ENCODE assay signal across 21 cellular contexts in genomic region chr6:167494698-167495435, GRCh38.
"Had no signal": no experiment of that assay in that cellular context is flagged by ENCODE, and none has a peak within 500 bp of the region (broad histone marks: within the 10 kb centered on the region; RNA-seq: fewer than 3 reads in every experiment).

No MANE protein-coding gene starts in this region.

- H3K9me3 ChIP-seq: body of pancreas, colonic mucosa, left lung, pancreas, uterus had no signal

- H3K36me3 Mint-ChIP-seq: activated CD8-positive, alpha-beta memory T cell treated with anti-CD3 and anti-CD28 coated beads, Interleukin-2, amount 10 ng/mL, durations not matched to agents 7 days and 5 days; stimulated activated naive B cell treated with anti-CD40 and anti-IgM and Interleukin-4, amounts not matched to agents 10 μg/mL and 1 μg/mL and 100 μg/mL, for 72 hours; T-cell had no signal

- H3K4me1 Mint-ChIP-seq: activated B cell treated with CpG ODN at 0.5 μM for 24 hours; activated CD4-positive, alpha-beta memory T cell treated with anti-CD3 and anti-CD28 coated beads, Interleukin-2, amount 10 ng/mL, durations not matched to agents 7 days and 5 days; activated CD8-positive, alpha-beta memory T cell treated with anti-CD3 and anti-CD28 coated beads, Interleukin-2, amount 10 ng/mL, durations not matched to agents 7 days and 5 days; activated T-helper 17 cell treated with anti-CD3 and anti-CD28 coated beads, Interleukin-2, amount 50 U/mL, for 72 hours; central memory CD8-positive, alpha-beta T cell; stimulated activated naive B cell treated with anti-CD40 and anti-IgM and Interleukin-4, amounts not matched to agents 10 μg/mL and 1 μg/mL and 100 μg/mL, for 72 hours; T-cell had no signal

- H3K4me3 Mint-ChIP-seq: activated B cell treated with CpG ODN at 0.5 μM for 24 hours; activated CD4-positive, alpha-beta memory T cell treated with anti-CD3 and anti-CD28 coated beads, Interleukin-2, amount 10 ng/mL, durations not matched to agents 7 days and 5 days; activated CD8-positive, alpha-beta memory T cell treated with anti-CD3 and anti-CD28 coated beads, Interleukin-2, amount 10 ng/mL, durations not matched to agents 7 days and 5 days; activated T-helper 17 cell treated with anti-CD3 and anti-CD28 coated beads, Interleukin-2, amount 50 U/mL, for 72 hours; central memory CD8-positive, alpha-beta T cell; stimulated activated naive B cell treated with anti-CD40 and anti-IgM and Interleukin-4, amounts not matched to agents 10 μg/mL and 1 μg/mL and 100 μg/mL, for 72 hours; T-cell had no signal

- H3K9me3 Mint-ChIP-seq: activated B cell treated with CpG ODN at 0.5 μM for 24 hours; activated T-helper 17 cell treated with anti-CD3 and anti-CD28 coated beads, Interleukin-2, amount 50 U/mL, for 72 hours; central memory CD8-positive, alpha-beta T cell had no signal

- H3K27ac ChIP-seq: body of pancreas, colonic mucosa, left lung, pancreas had no signal

- ATAC-seq: activated CD8-positive, alpha-beta memory T cell treated with anti-CD3 and anti-CD28 coated beads, Interleukin-2, amount 10 ng/mL, durations not matched to agents 7 days and 5 days; activated T-helper 17 cell treated with anti-CD3 and anti-CD28 coated beads, Interleukin-2, amount 50 U/mL, for 72 hours; stimulated activated naive B cell treated with anti-CD40 and anti-IgM and Interleukin-4, amounts not matched to agents 10 μg/mL and 1 μg/mL and 100 μg/mL, for 72 hours; T-cell had no signal

- H3K4me1 ChIP-seq: body of pancreas, colonic mucosa, pancreas, uterus had no signal

- H3K27ac Mint-ChIP-seq: activated B cell treated with CpG ODN at 0.5 μM for 24 hours; activated CD4-positive, alpha-beta memory T cell treated with anti-CD3 and anti-CD28 coated beads, Interleukin-2, amount 10 ng/mL, durations not matched to agents 7 days and 5 days; activated CD8-positive, alpha-beta memory T cell treated with anti-CD3 and anti-CD28 coated beads, Interleukin-2, amount 10 ng/mL, durations not matched to agents 7 days and 5 days; activated T-helper 17 cell treated with anti-CD3 and anti-CD28 coated beads, Interleukin-2, amount 50 U/mL, for 72 hours; stimulated activated naive B cell treated with anti-CD40 and anti-IgM and Interleukin-4, amounts not matched to agents 10 μg/mL and 1 μg/mL and 100 μg/mL, for 72 hours; T-cell had no signal

- H3K4me2 ChIP-seq: smooth muscle cell had no signal

- H3K36me3 ChIP-seq: colonic mucosa, left lung, pancreas, uterus had no signal

- H3K4me3 ChIP-seq: body of pancreas, colonic mucosa, left lung, pancreas, smooth muscle cell, uterus had no signal

- FAIRE-seq: keratinocyte, pancreas had no signal

- H3K27me3 ChIP-seq: body of pancreas, colonic mucosa, left lung, pancreas, uterus had no signal

- H3K27me3 Mint-ChIP-seq: activated CD4-positive, alpha-beta memory T cell treated with anti-CD3 and anti-CD28 coated beads, Interleukin-2, amount 10 ng/mL, durations not matched to agents 7 days and 5 days; activated CD8-positive, alpha-beta memory T cell treated with anti-CD3 and anti-CD28 coated beads, Interleukin-2, amount 10 ng/mL, durations not matched to agents 7 days and 5 days had no signal

- DNase-seq: activated B cell treated with CpG ODN at 0.5 μM for 24 hours; activated CD4-positive, alpha-beta memory T cell treated with anti-CD3 and anti-CD28 coated beads, Interleukin-2, amount 10 ng/mL, durations not matched to agents 7 days and 5 days; activated CD4-positive, alpha-beta T cell treated with anti-CD3 and anti-CD28 coated beads for 48 hours; activated CD8-positive, alpha-beta memory T cell treated with anti-CD3 and anti-CD28 coated beads, Interleukin-2, amount 10 ng/mL, durations not matched to agents 7 days and 5 days; activated naive CD4-positive, alpha-beta T cell; activated T-cell treated with anti-CD3 and anti-CD28 coated beads, Interleukin-2, amount 50 U/mL, for 1 hour; body of pancreas; colonic mucosa; foreskin melanocyte; left lung; mammary epithelial cell; midbrain; pancreas; stimulated activated CD4-positive, alpha-beta T cell treated with anti-CD3 and anti-CD28 coated beads, Interleukin-4, amount 100 ng/mL, for 1 hour; stimulated activated naive B cell treated with anti-CD40 and anti-IgM and Interleukin-4, amounts not matched to agents 10 μg/mL and 1 μg/mL and 100 μg/mL, for 72 hours; T-cell had no signal
